23 cellular contexts compared by ENCODE assay signal in the genomic region with DNA sequence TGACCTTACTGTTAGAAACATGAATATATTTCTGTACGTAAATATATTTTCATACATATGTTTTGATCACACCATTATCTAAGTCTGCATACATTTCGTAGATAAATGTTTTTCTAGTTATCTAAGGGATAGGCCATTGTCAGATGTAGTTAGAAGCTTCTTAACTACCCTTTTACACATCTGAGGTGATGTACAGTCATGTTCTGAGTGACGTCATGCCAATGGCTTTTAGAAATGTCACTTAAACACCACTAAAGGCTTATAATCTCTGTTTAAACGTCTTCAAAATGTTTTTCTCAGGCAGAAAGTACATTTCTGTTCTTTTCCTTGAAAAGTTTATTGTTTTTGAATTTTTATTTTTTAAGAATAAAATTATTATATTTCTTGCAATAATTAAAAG.
"Had no signal": no experiment of that assay in that cellular context is flagged by ENCODE, and none has a peak within 500 bp of the region (broad histone marks: within the 10 kb centered on the region; RNA-seq: fewer than 3 reads in every experiment).

No MANE protein-coding gene starts in this region.

- H3K4me3 ChIP-seq: colonic mucosa, esophagus squamous epithelium, gastrocnemius medialis, heart right ventricle, left lung, lower lobe of right lung, mucosa of descending colon had no signal

- H3K27me3 ChIP-seq: colonic mucosa, esophagus squamous epithelium, gastrocnemius medialis, heart right ventricle, left lung had no signal

- H3K36me3 ChIP-seq: colonic mucosa, esophagus squamous epithelium, gastrocnemius medialis, heart right ventricle, left lung, lower lobe of right lung had no signal

- H3K27ac ChIP-seq: colonic mucosa, epithelial cell of prostate, esophagus squamous epithelium, gastrocnemius medialis, heart right ventricle, left lung, lower lobe of right lung had no signal

- DNase-seq: colonic mucosa; cortex of kidney; effector CD8-positive, alpha-beta T cell; effector memory CD8-positive, alpha-beta T cell; endodermal cell; erythroblast; esophagus squamous epithelium; foreskin fibroblast; foreskin melanocyte; gastrocnemius medialis; glutamatergic neuron; head of caudate nucleus; heart right ventricle; hippocampal formation; left cardiac atrium; left lung; left ventricle myocardium superior; lower lobe of right lung; mesenchymal stem cell; mucosa of descending colon; naive B cell had no signal

- H3K9me3 ChIP-seq: colonic mucosa, esophagus squamous epithelium, gastrocnemius medialis, heart right ventricle, left lung, lower lobe of right lung, mucosa of descending colon had no signal

- H3K4me1 ChIP-seq: colonic mucosa, esophagus squamous epithelium, gastrocnemius medialis, heart right ventricle, left lung, lower lobe of right lung had no signal

- ATAC-seq: effector memory CD8-positive, alpha-beta T cell; esophagus mucosa; gastrocnemius medialis; heart right ventricle; left cardiac atrium; left lung; left ventricle myocardium superior; lower lobe of right lung; mucosa of descending colon had no signal
